ENCODE assay signal across 23 cellular contexts in genomic region chr9:22073349-22073748, GRCh38.
DNase-seq lines count a peak whose midpoint lies in the region; ATAC-seq lines count a peak whose summit lies in the region.
"Had no signal": no experiment of that assay in that cellular context is flagged by ENCODE, and none has a peak within 500 bp of the region (broad histone marks: within the 10 kb centered on the region; RNA-seq: fewer than 3 reads in every experiment).

No MANE protein-coding gene starts in this region.

- peaks cover 7% of the 10 kb centered on the region for H3K27me3 Mint-ChIP-seq in activated naive CD4-positive, alpha-beta T cell treated with anti-CD3 and anti-CD28 coated beads, Interleukin-2, amount 50 U/mL, for 24 hours
- H3K27me3 Mint-ChIP-seq in activated naive CD8-positive, alpha-beta T cell, result no peaks in the 10 kb centered on the region

- peaks cover 40% of the 10 kb centered on the region for H3K4me1 Mint-ChIP-seq in activated naive CD4-positive, alpha-beta T cell treated with anti-CD3 and anti-CD28 coated beads, Interleukin-2, amount 50 U/mL, for 24 hours
- peaks cover 61% of the 10 kb centered on the region for H3K4me1 Mint-ChIP-seq in activated naive CD8-positive, alpha-beta T cell (ENCODE audit: low read depth)
- H3K4me1 Mint-ChIP-seq: mesothelial cell of epicardium had no signal

- no peaks in the 10 kb centered on the region for H3K9me3 Mint-ChIP-seq in activated naive CD4-positive, alpha-beta T cell treated with anti-CD3 and anti-CD28 coated beads, Interleukin-2, amount 50 U/mL, for 24 hours
- H3K9me3 Mint-ChIP-seq in activated naive CD8-positive, alpha-beta T cell (ENCODE audit: low read depth), result no peaks in the 10 kb centered on the region
- H3K9me3 Mint-ChIP-seq: mesothelial cell of epicardium had no signal

- DNase-seq in activated naive CD4-positive, alpha-beta T cell treated with Interleukin-2 at 50 U/mL for 16 hours, result no peak
- DNase-seq in OCI-M1 (lab: John Stamatoyannopoulos, UW) (peak; percentile 62), NCI-H1694 treated with DMSO at 0.1 percent for 48 hours (lab: John Stamatoyannopoulos, UW) (no peak), UCSD-AML1 (lab: John Stamatoyannopoulos, UW; ENCODE audit: unreplicated experiment) (no peak)
- DNase-seq: activated gamma-delta T cell treated with Interleukin-2 at 50 U/mL for 16 hours; anterior cingulate cortex; Caco-2; DMS53; heart right ventricle; NCI-H1417 treated with DMSO at 0.1 percent for 48 hours; NCI-H2081; NCI-H2227 treated with DMSO at 0.1 percent for 48 hours; NCI-H526; PC-3; right cardiac atrium; SK-N-SH; stimulated activated CD4-positive, alpha-beta T cell treated with anti-CD3 and anti-CD28 coated beads, Interleukin-1b, Interleukin-23, amount 100 ng/mL, for 48 hours; tibial artery had no signal

- no peak for ATAC-seq in HG02588 (IDR thresholded peaks at IDR 0.05; ENCODE audit: unreplicated experiment)
- ATAC-seq: heart right ventricle, HepG2, PC-3, right cardiac atrium had no signal

- no peaks in the 10 kb centered on the region for H3K36me3 Mint-ChIP-seq in activated naive CD4-positive, alpha-beta T cell treated with anti-CD3 and anti-CD28 coated beads, Interleukin-2, amount 50 U/mL, for 24 hours
- peaks cover 4% of the 10 kb centered on the region for H3K36me3 Mint-ChIP-seq in activated naive CD8-positive, alpha-beta T cell
- H3K36me3 Mint-ChIP-seq: mesothelial cell of epicardium had no signal

- peak overlapping the region; percentile 36 for H3K4me3 Mint-ChIP-seq in activated naive CD4-positive, alpha-beta T cell treated with anti-CD3 and anti-CD28 coated beads, Interleukin-2, amount 50 U/mL, for 24 hours
- H3K4me3 Mint-ChIP-seq in activated naive CD8-positive, alpha-beta T cell, result peak overlapping the region; percentile 38
- H3K4me3 Mint-ChIP-seq: mesothelial cell of epicardium had no signal

- H3K27ac Mint-ChIP-seq in activated naive CD4-positive, alpha-beta T cell treated with anti-CD3 and anti-CD28 coated beads, Interleukin-2, amount 50 U/mL, for 24 hours, result no peak overlapping the region
- peak overlapping the region; percentile 50 for H3K27ac Mint-ChIP-seq in activated naive CD8-positive, alpha-beta T cell
- H3K27ac Mint-ChIP-seq: mesothelial cell of epicardium had no signal
